18 cellular contexts compared by ENCODE assay signal in genomic region chr19:577439-578392, GRCh38. TPM values are rescaled to one million over a fixed set of nuclear protein-coding genes. Genes with fewer than 3 reads are reported as not detected.
DNase-seq lines count a peak whose midpoint lies in the region; ATAC-seq and TF ChIP-seq lines count a peak whose summit lies in the region.
"Had no signal": no experiment of that assay in that cellular context is flagged by ENCODE, and none has a peak within 500 bp of the region (broad histone marks: within the 10 kb centered on the region; RNA-seq: fewer than 3 reads in every experiment).

No MANE protein-coding gene starts in this region.

- H4K20me1 ChIP-seq in mammary epithelial cell (ENCODE audit: insufficient read depth, low read length), result peaks cover 13% of the 10 kb centered on the region

- H2AFZ ChIP-seq in mammary epithelial cell (ENCODE audit: low read depth, low read length), result no peak overlapping the region

- dilution Hi-C loops in mammary epithelial cell (cut with HindIII; ENCODE audit: low sequenced_read_pairs), result no loop called here

- H3K9me3 Mint-ChIP-seq in MCF 10A (ENCODE audit: unreplicated experiment), result no peaks in the 10 kb centered on the region
- H3K9me3 Mint-ChIP-seq: activated naive CD4-positive, alpha-beta T cell treated with anti-CD3 and anti-CD28 coated beads, Interleukin-2, amount 10 ng/mL, durations not matched to agents 7 days and 5 days; CD14-positive monocyte; naive thymus-derived CD8-positive, alpha-beta T cell had no signal

- H3K4me1 ChIP-seq in mammary epithelial cell (ENCODE audit: insufficient read depth, low read length) (peaks cover 53% of the 10 kb centered on the region), heart left ventricle (peaks cover 3 to 87% (median 52%) of the 10 kb centered on the region in 12 donors), psoas muscle (peaks cover 54% of the 10 kb centered on the region)

- peak overlapping the region; percentile 65 for H3K4me2 ChIP-seq in mammary epithelial cell (ENCODE audit: insufficient read depth, low read depth, low read length)

- no peak overlapping the region for H3K4me3 Mint-ChIP-seq in MCF 10A (ENCODE audit: unreplicated experiment)
- H3K4me3 Mint-ChIP-seq: activated naive CD4-positive, alpha-beta T cell treated with anti-CD3 and anti-CD28 coated beads, Interleukin-2, amount 10 ng/mL, durations not matched to agents 7 days and 5 days; CD14-positive monocyte had no signal

- H3K4me3 ChIP-seq in mammary epithelial cell (replicated peaks in 1 of 3; ENCODE audit: insufficient read depth in 1 of 3, low read depth in 2 of 3, low read length in 3 of 3) (no peak overlapping the region), heart left ventricle (peak overlapping the region in 10 of 12 donors; percentile 26 to 99 (median 94)), psoas muscle (peak overlapping the region; percentile 97), H7 (ENCODE audit: insufficient read depth, low read depth, low read length) (no peak overlapping the region)
- H3K4me3 ChIP-seq: uterus had no signal

- H3K9me3 ChIP-seq in mammary epithelial cell (replicated peaks; ENCODE audit: insufficient read depth, low read length) (no peaks in the 10 kb centered on the region), heart left ventricle (no peaks in the 10 kb centered on the region), psoas muscle (no peaks in the 10 kb centered on the region)
- H3K9me3 ChIP-seq: uterus had no signal

- no peak overlapping the region for H3K27ac Mint-ChIP-seq in MCF 10A (ENCODE audit: low read depth, unreplicated experiment)
- H3K27ac Mint-ChIP-seq: activated naive CD4-positive, alpha-beta T cell treated with anti-CD3 and anti-CD28 coated beads, Interleukin-2, amount 10 ng/mL, durations not matched to agents 7 days and 5 days; naive thymus-derived CD8-positive, alpha-beta T cell had no signal

- H3K4me1 Mint-ChIP-seq in MCF 10A (ENCODE audit: insufficient read depth, unreplicated experiment), result peaks cover 17% of the 10 kb centered on the region

- H3K36me3 ChIP-seq in mammary epithelial cell (ENCODE audit: insufficient read depth, low read length) (peaks cover 16% of the 10 kb centered on the region), heart left ventricle (peaks cover 0 to 57% (median 29%) of the 10 kb centered on the region in 9 donors), psoas muscle (ENCODE audit: insufficient read depth in 1 of 2, low read depth in 1 of 2) (peaks cover 4 to 48% of the 10 kb centered on the region in 2 donors), H7 (replicated peaks; ENCODE audit: control insufficient read depth, insufficient read depth, low read length) (peaks cover 11% of the 10 kb centered on the region)
- H3K36me3 ChIP-seq: uterus had no signal

- TF ChIP-seq CTCF in mammary epithelial cell (conservative IDR thresholded peaks at IDR 0.05 in 1 of 2, IDR thresholded peaks at IDR 0.05 in 1 of 2; ENCODE audit: extremely low read depth in 1 of 2, insufficient read depth in 1 of 2, low read depth in 1 of 2, low read length in 2 of 2) (no peak), MCF 10A (IDR thresholded peaks at IDR 0.05; ENCODE audit: unreplicated experiment) (no peak), heart left ventricle (IDR thresholded peaks at IDR 0.05) (peak in 1 of 12 donors; percentile 15), psoas muscle (IDR thresholded peaks at IDR 0.05) (no peak)

- no peak for TF ChIP-seq POLR2A in heart left ventricle (IDR thresholded peaks at IDR 0.05)

- CTCF ChIA-PET in mammary epithelial cell (lab: Charles Lee; ENCODE audit: low non-redundant PET), result no interaction called here
- CTCF ChIA-PET in MCF 10A (lab: Yijun Ruan, JAX), result interaction anchor here (1.7 kb wide), 1 partner anchor 45 kb away, joined by 3 read pairs; no protein-coding TSS in a partner anchor

- no peaks in the 10 kb centered on the region for H3K27me3 ChIP-seq in mammary epithelial cell (ENCODE audit: insufficient read depth, low read length)
- no peaks in the 10 kb centered on the region for H3K27me3 ChIP-seq in heart left ventricle
- no peaks in the 10 kb centered on the region for H3K27me3 ChIP-seq in psoas muscle (ENCODE audit: insufficient read depth in 3 of 3, low read length in 2 of 3)
- H3K27me3 ChIP-seq in H7 (ENCODE audit: control insufficient read depth, insufficient read depth, low read length), result no peaks in the 10 kb centered on the region
- H3K27me3 ChIP-seq: uterus had no signal

- ATAC-seq in heart left ventricle (no peak), psoas muscle (no peak)
- ATAC-seq: naive thymus-derived CD8-positive, alpha-beta T cell; PC-3; SK-N-SH treated with all-trans-retinoic acid at 6 μM for 48 hours had no signal

- H3K27me3 Mint-ChIP-seq in MCF 10A (ENCODE audit: insufficient read depth, unreplicated experiment), result no peaks in the 10 kb centered on the region
- H3K27me3 Mint-ChIP-seq: activated naive CD4-positive, alpha-beta T cell treated with anti-CD3 and anti-CD28 coated beads, Interleukin-2, amount 10 ng/mL, durations not matched to agents 7 days and 5 days; naive thymus-derived CD8-positive, alpha-beta T cell had no signal

- no peak overlapping the region for H3K9ac ChIP-seq in mammary epithelial cell (ENCODE audit: insufficient read depth, low read length)

- POLR2A ChIA-PET in MCF 10A (lab: Yijun Ruan, JAX), result interaction anchor here (1.7 to 7.7 kb wide), 4 partner anchors 9 to 89 kb away, joined by 4 to 110 read pairs (median 16); partner anchors contain the start of gene CDC34

- H3K27ac ChIP-seq in mammary epithelial cell (ENCODE audit: insufficient read depth, low read depth, low read length), result no peak overlapping the region
- peak overlapping the region; percentile 17 to 99 (median 96) for H3K27ac ChIP-seq in heart left ventricle
- H3K27ac ChIP-seq in psoas muscle, result peak overlapping the region; percentile 94
- H3K27ac ChIP-seq: uterus had no signal

- H3K79me2 ChIP-seq in mammary epithelial cell (ENCODE audit: insufficient read depth, low read length), result peaks cover 92% of the 10 kb centered on the region

- in situ Hi-C loops in mammary epithelial cell (cut with MboI; ENCODE audit: low sequenced_read_pairs in 2 of 2), result loop anchor here in 1 of 2 donors (25.0 kb wide), 1 partner anchor 160 kb away; no protein-coding TSS in a partner anchor

- no TSS peak for BruUV-seq in mammary epithelial cell (replicated peaks; lab: Mats Ljungman, UMichigan)
- BruUV-seq in MCF 10A (replicated peaks; lab: Mats Ljungman, UMichigan), result no TSS peak

- peaks cover 38% of the 10 kb centered on the region for H3K36me3 Mint-ChIP-seq in MCF 10A (ENCODE audit: insufficient read depth, unreplicated experiment)

- intact Hi-C loops in mammary epithelial cell (cut with micrococcal nuclease) (no loop called here), MCF 10A (cut with micrococcal nuclease) (no loop called here), heart left ventricle (cut with DNase I) (no loop called here), psoas muscle (cut with DNase I) (loop anchor here (5.0 to 10.0 kb wide), 3 partner anchors 50 to 827 kb away; partner anchors contain the start of genes DAZAP1 (in 1 of the 2), GAMT (in 1 of the 2) and POLRMT (in 1 of the 2))

- DNase-seq in mammary epithelial cell (no peak), MCF 10A (ENCODE audit: unreplicated experiment) (no peak), heart left ventricle (peak in 1 of 5 donors; percentile 54), psoas muscle (no peak), H7 (no peak), NCI-H1092 (lab: John Stamatoyannopoulos, UW) (no peak)
- DNase-seq: activated CD4-positive, alpha-beta T cell treated with anti-CD3 and anti-CD28 coated beads, Interleukin-2, amount 50 U/mL, for 48 hours; activated naive CD4-positive, alpha-beta T cell treated with anti-CD3 and anti-CD28 coated beads, Interleukin-2, amount 10 ng/mL, durations not matched to agents 7 days and 5 days; cortex of kidney; naive thymus-derived CD8-positive, alpha-beta T cell; NCI-H2029; NCI-H526 treated with DMSO at 0.1 percent for 48 hours; PC-3; uterus had no signal

- 81% methylated on average over 47 of the region's 66 CpGs for WGBS in mammary epithelial cell (ENCODE audit: low coverage, missing lambda C conversion rate)
- 71 to 75% (median 72%) methylated on average over 45 to 66 of the region's 66 CpGs for WGBS in heart left ventricle, 4 donors
- 81 to 85% (median 83%) methylated on average over 59 to 66 of the region's 66 CpGs for WGBS in psoas muscle, 3 donors

RNA-seq across cellular contexts. Expression of gene BSG, which starts 5.3 kb away (rescaled TPM):
- total RNA-seq in mammary epithelial cell, result 100 to 1,000 TPM; 493 to 593 TPM
- polyA plus RNA-seq in mammary epithelial cell, result 522 TPM
- 220 TPM for polyA minus RNA-seq in mammary epithelial cell
- 550 and 557 TPM in 2 replicates for total RNA-seq in MCF 10A (2022)
- 1,000 to 10,000 TPM; 1,160 to 2,590 (median 1,462) TPM for total RNA-seq in heart left ventricle
- 1,000 to 10,000 TPM in 1 of 2 donors, 100 to 1,000 TPM in 1; 727 to 2,989 TPM for polyA plus RNA-seq in heart left ventricle
- 100 to 1,000 TPM; 172 to 381 (median 300) TPM for total RNA-seq in psoas muscle
- 100 to 1,000 TPM; 202 to 308 (median 299) TPM for polyA plus RNA-seq in psoas muscle
- total RNA-seq in H7 (2014; rRNA removed; shearing (Covaris generic)), result 1,035 and 1,167 TPM in 2 replicates

RNA-seq across cellular contexts. Expression of gene HCN2, which starts 12.0 kb away (rescaled TPM):
- 1 to 10 TPM in 1 of 2 donors, under 1 TPM in 1; 0.33 to 1.6 TPM for total RNA-seq in mammary epithelial cell
- 0.35 TPM for polyA plus RNA-seq in mammary epithelial cell
- polyA minus RNA-seq in mammary epithelial cell, result 1.7 TPM
- total RNA-seq in MCF 10A (2022), result 0.68 and 1.2 TPM in 2 replicates
- total RNA-seq in heart left ventricle, result 10 to 100 TPM in 7 of 9 donors, 1 to 10 TPM in 2; 4.1 to 27.4 (median 15.4) TPM
- polyA plus RNA-seq in heart left ventricle, result 10 to 100 TPM in 1 of 2 donors, 1 to 10 TPM in 1; 4.8 to 22.4 TPM
- total RNA-seq in psoas muscle, result under 1 TPM in 2 of 4 donors, not detected in 2; 0.08 to 0.13 TPM
- polyA plus RNA-seq in psoas muscle, result under 1 TPM in 2 of 3 donors, not detected in 1; 0.04 to 0.05 TPM
- total RNA-seq in H7 (2014; rRNA removed; shearing (Covaris generic)), result 1.8 and 3.1 TPM in 2 replicates
- polyA plus RNA-seq: CD14-positive monocyte had no signal

RNA-seq across cellular contexts. Expression of gene GZMM, which starts 33.9 kb away (rescaled TPM):
- total RNA-seq in mammary epithelial cell (not detected), MCF 10A (2022) (not detected in 2 replicates), heart left ventricle (1 to 10 TPM in 2 of 9 donors, under 1 TPM in 2, not detected in 5; 0.40 to 3.0 (median 0.87) TPM), psoas muscle (not detected)
- polyA plus RNA-seq in mammary epithelial cell (not detected), heart left ventricle (under 1 TPM; 0.12 to 0.34 TPM), psoas muscle (under 1 TPM; 0.11 to 0.23 (median 0.14) TPM)
- polyA minus RNA-seq in mammary epithelial cell, result not detected
- total RNA-seq in H7 (2014; rRNA removed; shearing (Covaris generic)), result 0.38 and 1.6 TPM in 2 replicates
- total RNA-seq: lung microvascular endothelial cell, PC-3, pulmonary artery endothelial cell had no signal

RNA-seq across cellular contexts. Expression of gene CDC34, which starts 46.2 kb away (rescaled TPM):
- total RNA-seq in mammary epithelial cell (10 to 100 TPM; 52.8 to 68.5 TPM), MCF 10A (2022) (49.7 and 61.3 TPM in 2 replicates), heart left ventricle (100 to 1,000 TPM in 3 of 9 donors, 10 to 100 TPM in 6; 61.9 to 200 (median 84.6) TPM), psoas muscle (100 to 1,000 TPM in 1 of 4 donors, 10 to 100 TPM in 3; 72.6 to 107 (median 83.0) TPM)
- polyA plus RNA-seq in mammary epithelial cell (50.3 TPM), heart left ventricle (100 to 1,000 TPM; 122 to 148 TPM), psoas muscle (100 to 1,000 TPM; 113 to 160 (median 123) TPM)
- 24.4 TPM for polyA minus RNA-seq in mammary epithelial cell
- total RNA-seq in H7 (2014; rRNA removed; shearing (Covaris generic)), result 180 and 192 TPM in 2 replicates

RNA-seq across cellular contexts. Expression of gene POLRMT, which starts 55.6 kb away (rescaled TPM):
- total RNA-seq in mammary epithelial cell (10 to 100 TPM; 23.5 to 50.9 TPM), MCF 10A (2022) (36.9 and 40.9 TPM in 2 replicates), heart left ventricle (10 to 100 TPM; 32.0 to 78.0 (median 41.5) TPM), psoas muscle (10 to 100 TPM; 66.1 to 99.8 (median 81.4) TPM)
- polyA plus RNA-seq in mammary epithelial cell (30.2 TPM), heart left ventricle (10 to 100 TPM; 38.8 to 75.2 TPM), psoas muscle (10 to 100 TPM; 61.7 to 79.6 (median 66.5) TPM)
- polyA minus RNA-seq in mammary epithelial cell, result 63.2 TPM
- total RNA-seq in H7 (2014; rRNA removed; shearing (Covaris generic)), result 120 and 128 TPM in 2 replicates

Comparison
In these comparisons a context has a peak if more than half of its experiments do, and no peak if none do; other contexts are left out.
1. H3K4me3 ChIP-seq: peak in heart left ventricle (10 of 12) and psoas muscle (single experiment); none in mammary epithelial cell (0 of 3) and H7 (single experiment).
2. intact Hi-C loops: an anchor here in psoas muscle (5.0 to 10.0 kb wide); none called in mammary epithelial cell, MCF 10A and heart left ventricle.